Comparison of ENCODE assay signal across 8 cellular contexts in genomic region chr17:47894498-47895253, GRCh38. TPM values are rescaled to one million over a fixed set of nuclear protein-coding genes. Genes with fewer than 3 reads are reported as not detected.
A peak's percentile ranks its signal among the peaks of the same experiment; 100 is the strongest.
DNase-seq lines count a peak whose midpoint lies in the region; ATAC-seq and TF ChIP-seq lines count a peak whose summit lies in the region.

No MANE protein-coding gene starts in this region.

- peak overlapping the region; percentile 84 for H2AFZ ChIP-seq in neuron (ENCODE audit: low read depth, low read length)

- no peak for TF ChIP-seq CTCF in CD4-positive, alpha-beta T cell (IDR thresholded peaks at IDR 0.05)
- no peak for TF ChIP-seq CTCF in endothelial cell (IDR thresholded peaks at IDR 0.05; ENCODE audit: unreplicated experiment)

- H3K27ac ChIP-seq in CD4-positive, alpha-beta T cell (ENCODE audit: low read depth, low read length) = peak overlapping the region; percentile 81

- H3K9me3 Mint-ChIP-seq in CD4-positive, alpha-beta T cell = no peaks in the 10 kb centered on the region
- H3K9me3 Mint-ChIP-seq in endothelial cell (ENCODE audit: unreplicated experiment) = no peaks in the 10 kb centered on the region

- intact Hi-C loops in CD4-positive, alpha-beta T cell (cut with DNase I, micrococcal nuclease) = loop anchor here (1.0 to 5.0 kb wide), 6 partner anchors 47 to 723 kb away; partner anchors contain the start of genes CDK5RAP3 (in 1 of the 2), HOXB8 (in 1 of the 2), LRRC46 (in 1 of the 2) and MRPL10 (in 1 of the 2)

- H3K4me3 Mint-ChIP-seq in CD4-positive, alpha-beta T cell = peak overlapping the region; percentile 100
- peak overlapping the region; percentile 98 for H3K4me3 Mint-ChIP-seq in endothelial cell (ENCODE audit: unreplicated experiment)

- H3K27me3 ChIP-seq in CD4-positive, alpha-beta T cell (ENCODE audit: control insufficient read depth, insufficient read depth, low read length) = no peaks in the 10 kb centered on the region
- no peaks in the 10 kb centered on the region for H3K27me3 ChIP-seq in neuron (ENCODE audit: insufficient read depth, low read length)

- peaks cover 5% of the 10 kb centered on the region for H3K36me3 ChIP-seq in neuron (ENCODE audit: insufficient read depth, low read length)

- peak overlapping the region; percentile 86 for H3K4me3 ChIP-seq in neuron (ENCODE audit: low read length)

- no peaks in the 10 kb centered on the region for H3K27me3 Mint-ChIP-seq in CD4-positive, alpha-beta T cell
- peaks cover 12% of the 10 kb centered on the region for H3K27me3 Mint-ChIP-seq in endothelial cell (ENCODE audit: unreplicated experiment)

- H3K36me3 Mint-ChIP-seq in CD4-positive, alpha-beta T cell (ENCODE audit: low read depth) = peaks cover 37% of the 10 kb centered on the region
- peaks cover 6% of the 10 kb centered on the region for H3K36me3 Mint-ChIP-seq in endothelial cell (ENCODE audit: low read depth, unreplicated experiment)

- peak overlapping the region; percentile 94 for H3K27ac Mint-ChIP-seq in CD4-positive, alpha-beta T cell
- peak overlapping the region; percentile 72 for H3K27ac Mint-ChIP-seq in endothelial cell (ENCODE audit: unreplicated experiment)

- CTCF ChIA-PET in CD4-positive, alpha-beta T cell (lab: Charles Lee) = interaction anchor here (0.8 to 2.8 kb wide), 7 partner anchors 52 to 75 kb away, joined by 4 to 20 read pairs (median 6); partner anchors contain the start of genes OSBPL7 and SCRN2

- POLR2A ChIA-PET in CD4-positive, alpha-beta T cell (lab: Charles Lee) = interaction anchor here (0.6 to 2.1 kb wide), 39 partner anchors 9 to 998 kb away, joined by 3 to 56 read pairs (median 5); partner anchors contain the start of genes ATP5MC1, CDK5RAP3, KPNB1 and LRRC46

- ATAC-seq in CD4-positive, alpha-beta T cell (ENCODE audit: poor library complexity) = no peak
- ATAC-seq in GM21717 (IDR thresholded peaks at IDR 0.05; ENCODE audit: unreplicated experiment) (no peak), HG03045 (IDR thresholded peaks at IDR 0.05; ENCODE audit: unreplicated experiment) (no peak)

- H3K4me1 Mint-ChIP-seq in CD4-positive, alpha-beta T cell (ENCODE audit: low read depth) = peaks cover 58% of the 10 kb centered on the region
- peaks cover 30% of the 10 kb centered on the region for H3K4me1 Mint-ChIP-seq in endothelial cell (ENCODE audit: unreplicated experiment)

- peaks cover 21% of the 10 kb centered on the region for H3K4me1 ChIP-seq in neuron (ENCODE audit: insufficient read depth, low read length)

- no peaks in the 10 kb centered on the region for H3K9me3 ChIP-seq in CD4-positive, alpha-beta T cell (ENCODE audit: control insufficient read depth, low read length)
- H3K9me3 ChIP-seq in neuron (ENCODE audit: low read length) = no peaks in the 10 kb centered on the region

- DNase-seq in CD4-positive, alpha-beta T cell = no peak
- DNase-seq in OCI-M1 (lab: John Stamatoyannopoulos, UW) (peak; percentile 43), endothelial cell (ENCODE audit: low spot score) (no peak), NK-92 (lab: John Stamatoyannopoulos, UW; ENCODE audit: unreplicated experiment) (no peak), HK-2 (ENCODE audit: unreplicated experiment) (no peak)

RNA-seq across cellular contexts. Expression of gene SP2, which starts 1.4 kb away (rescaled TPM):
- 10 to 100 TPM; 19.9 to 21.5 TPM for total RNA-seq in CD4-positive, alpha-beta T cell
- total RNA-seq in endothelial cell (ENCODE audit: unreplicated experiment) = 12.4 TPM

RNA-seq across cellular contexts. Expression of gene SP6, which starts 43.7 kb away (rescaled TPM):
- total RNA-seq in CD4-positive, alpha-beta T cell = under 1 TPM; 0.17 to 0.27 TPM
- total RNA-seq in endothelial cell (ENCODE audit: unreplicated experiment) = 30.7 TPM

RNA-seq across cellular contexts. Expression of gene PNPO, which starts 46.7 kb away (rescaled TPM):
- total RNA-seq in CD4-positive, alpha-beta T cell = 1 to 10 TPM; 2.2 to 2.4 TPM
- 16.4 TPM for total RNA-seq in endothelial cell (ENCODE audit: unreplicated experiment)

RNA-seq across cellular contexts. Expression of gene SCRN2, which starts 53.6 kb away (rescaled TPM):
- 10 to 100 TPM; 15.3 to 17.2 TPM for total RNA-seq in CD4-positive, alpha-beta T cell
- 44.8 TPM for total RNA-seq in endothelial cell (ENCODE audit: unreplicated experiment)

Comparison
In these comparisons a context has a peak if more than half of its experiments do, and no peak if none do; other contexts are left out.
1. RNA of gene SP6, which starts 43.7 kb away (total RNA-seq): 30.7 TPM in endothelial cell (single experiment); 0.17 to 0.27 TPM in CD4-positive, alpha-beta T cell; every median in the first group is over 10 times any median in the second.